ENCODE assay signal across 7 cellular contexts in the genomic region with DNA sequence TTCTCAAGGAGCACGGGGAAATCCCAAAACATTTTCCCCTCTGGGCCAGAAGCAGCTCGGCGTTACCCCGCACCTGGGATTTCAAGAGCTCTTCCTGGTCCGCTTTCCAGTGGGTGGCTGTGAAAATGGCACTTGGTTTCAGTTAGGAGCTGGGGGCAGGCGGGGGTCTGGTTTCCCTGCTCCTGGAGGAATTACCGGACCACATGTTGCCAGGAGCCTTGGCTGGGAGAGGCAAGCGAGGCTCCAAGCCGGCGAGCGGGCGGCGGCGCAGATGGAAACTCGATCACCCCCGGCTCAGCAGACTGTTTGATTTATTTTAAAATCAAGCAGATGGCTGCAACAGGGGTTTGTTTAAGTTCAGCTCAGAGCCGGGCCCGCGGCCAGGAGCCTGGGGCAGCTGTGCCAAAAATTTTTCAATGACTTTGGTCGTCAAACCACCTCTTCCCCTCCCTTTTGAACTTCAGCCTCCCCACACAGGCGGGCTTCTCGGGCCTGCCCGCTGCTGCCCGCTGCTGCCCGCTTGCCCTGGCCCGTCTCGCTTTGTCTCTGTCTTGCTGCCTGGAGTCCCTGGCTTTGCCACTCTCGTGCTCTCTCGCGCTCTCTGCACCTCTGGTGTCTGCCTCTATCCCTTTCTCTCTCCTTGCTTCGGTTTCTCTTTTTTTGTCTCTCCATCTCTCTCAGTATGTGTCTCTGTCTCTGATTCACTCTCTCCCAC.
DNase-seq lines count a peak whose midpoint lies in the region; ATAC-seq and TF ChIP-seq lines count a peak whose summit lies in the region.

No MANE protein-coding gene starts in this region.

- ATAC-seq in left ventricle myocardium superior, result peak; percentile 89

- intact Hi-C loops in adrenal gland (cut with DNase I) (no loop called here), left ventricle myocardium superior (cut with micrococcal nuclease) (loop anchor here (10.0 kb wide), 1 partner anchor 45 kb away; no protein-coding TSS in a partner anchor)

- H3K4me3 ChIP-seq in adrenal gland, result peak overlapping the region in 1 of 4 donors; percentile 40
- H3K4me3 ChIP-seq in skeletal muscle satellite cell (ENCODE audit: low read length), result peak overlapping the region; percentile 49

- H3K4me1 ChIP-seq in adrenal gland (replicated peaks in 1 of 2) (peaks cover 23 to 26% of the 10 kb centered on the region in 2 donors), skeletal muscle satellite cell (ENCODE audit: control insufficient read depth, insufficient read depth, low read length) (peaks cover 36% of the 10 kb centered on the region)

- DNase-seq in NCI-H1105 (lab: John Stamatoyannopoulos, UW) (peak; percentile 89), adrenal gland (peak; percentile 89 to 96 (median 92)), left ventricle myocardium superior (peak; percentile 83), SW 1271 (lab: John Stamatoyannopoulos, UW) (no peak)
- no peak for DNase-seq in activated CD4-positive, alpha-beta T cell treated with anti-CD3 and anti-CD28 coated beads for 4 hours
- no peak for DNase-seq in activated effector memory CD4-positive, alpha-beta T cell treated with anti-CD3 and anti-CD28 coated beads, Interleukin-2, amount 50 U/mL, for 16 hours

- 12 to 32% (median 22%) methylated on average over 29 to 31 of the region's 31 CpGs for WGBS in adrenal gland, 4 donors

- peak in 1 of 2 donors; percentile 65 for TF ChIP-seq POLR2A in adrenal gland (IDR thresholded peaks at IDR 0.05)

- peak in 1 of 6 experiments; percentile 5 for TF ChIP-seq CTCF in adrenal gland (IDR thresholded peaks at IDR 0.05)

- peak overlapping the region; percentile 72 for H3K9ac ChIP-seq in skeletal muscle satellite cell (ENCODE audit: low read depth, low read length)

- H3K36me3 ChIP-seq in adrenal gland (replicated peaks in 1 of 2), result no peaks in the 10 kb centered on the region
- peaks cover 3% of the 10 kb centered on the region for H3K36me3 ChIP-seq in skeletal muscle satellite cell (ENCODE audit: insufficient read depth, low read length)

- H3K4me2 ChIP-seq in skeletal muscle satellite cell (ENCODE audit: low read length), result peak overlapping the region; percentile 75

- H3K27me3 ChIP-seq in adrenal gland (no peaks in the 10 kb centered on the region), skeletal muscle satellite cell (ENCODE audit: control insufficient read depth, insufficient read depth, low read length) (no peaks in the 10 kb centered on the region)

- no peaks in the 10 kb centered on the region for H3K9me3 ChIP-seq in adrenal gland (replicated peaks in 1 of 3)
- H3K9me3 ChIP-seq in skeletal muscle satellite cell (replicated peaks; ENCODE audit: low read length), result no peaks in the 10 kb centered on the region

- peak overlapping the region; percentile 49 to 87 (median 80) for H3K27ac ChIP-seq in adrenal gland

Comparison
In these comparisons a context has a peak if more than half of its experiments do, and no peak if none do; other contexts are left out.
1. DNase-seq: peak in NCI-H1105 (single experiment), adrenal gland (7 of 7) and left ventricle myocardium superior (single experiment); none in SW 1271 (0 of 2), activated CD4-positive, alpha-beta T cell treated with anti-CD3 and anti-CD28 coated beads for 4 hours (0 of 2) and activated effector memory CD4-positive, alpha-beta T cell treated with anti-CD3 and anti-CD28 coated beads, Interleukin-2, amount 50 U/mL, for 16 hours (single experiment).